ENCODE assay signal across 12 cellular contexts in the genomic region with DNA sequence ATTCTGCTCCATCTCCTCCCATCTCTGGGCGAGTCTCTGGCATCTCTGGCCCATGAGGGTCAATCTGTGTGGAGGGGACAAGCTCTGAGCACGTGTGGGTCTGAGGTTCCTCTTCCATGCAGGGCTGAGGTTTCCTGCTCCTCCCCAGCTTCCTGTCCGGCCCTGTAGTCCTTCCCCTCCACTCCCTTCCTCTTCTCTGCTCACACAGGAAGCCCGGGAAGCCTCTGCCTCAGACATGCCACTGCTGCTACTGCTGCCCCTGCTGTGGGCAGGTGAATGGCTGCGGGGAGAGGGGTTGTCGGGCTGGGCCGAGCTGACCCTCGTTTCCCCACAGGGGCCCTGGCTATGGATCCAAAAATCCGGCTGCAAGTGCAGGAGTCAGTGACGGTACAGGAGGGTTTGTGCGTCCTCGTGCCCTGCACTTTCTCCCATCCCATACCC. TPM values are rescaled to one million over a fixed set of nuclear protein-coding genes. Genes with fewer than 3 reads are reported as not detected.
DNase-seq lines count a peak whose midpoint lies in the region; ATAC-seq, FAIRE-seq and TF ChIP-seq lines count a peak whose summit lies in the region.
"Not testable (repeated sequence)": the region's sequence is repeated elsewhere in the genome, so short reads cannot be mapped to it uniquely, and the experiment has no call there.
"Had no signal": no experiment of that assay in that cellular context is flagged by ENCODE, and none has a peak within 500 bp of the region (broad histone marks: within the 10 kb centered on the region; RNA-seq: fewer than 3 reads in every experiment).

No MANE protein-coding gene starts in this region.

- FAIRE-seq in GM12892 (lab: Jason Lieb, UNC), result peak; percentile 61

- intact Hi-C loops in heart left ventricle (cut with DNase I); spleen (cut with DNase I; ENCODE audit: low total_unique reads): not testable (repeated sequence)

- not testable (repeated sequence) for H3K9me3 Mint-ChIP-seq in activated naive CD8-positive, alpha-beta T cell treated with anti-CD3 and anti-CD28 coated beads, Interleukin-2, amount 10 ng/mL, durations not matched to agents 7 days and 5 days

- TF ChIP-seq CTCF in heart left ventricle (IDR thresholded peaks at IDR 0.05); lung (IDR thresholded peaks at IDR 0.05; ENCODE audit: control extremely low read depth, extremely low read depth); spleen (IDR thresholded peaks at IDR 0.05 in 8 of 11, conservative IDR thresholded peaks at IDR 0.05 in 3 of 11): not testable (repeated sequence)

- not testable (repeated sequence) for H3K27me3 ChIP-seq in heart left ventricle; lung (ENCODE audit: control insufficient read depth, insufficient read depth); spleen (replicated peaks in 1 of 7)

- not testable (repeated sequence) for DNase-seq in GM12892 (ENCODE audit: insufficient read length); activated naive CD8-positive, alpha-beta T cell treated with anti-CD3 and anti-CD28 coated beads, Interleukin-2, amount 10 ng/mL, durations not matched to agents 7 days and 5 days; lung (ENCODE audit: low spot score)
- peak; percentile 2 for DNase-seq in NCI-H69 (lab: John Stamatoyannopoulos, UW)
- DNase-seq in heart left ventricle, result peak in 3 of 5 donors; percentile 20 to 41 (median 40)
- peak; percentile 81 for DNase-seq in spleen

- ATAC-seq in SK-N-SH treated with all-trans-retinoic acid at 6 μM for 48 hours (peak; percentile 28; the same call in 1 of the 3 replicates), heart left ventricle (peak in 3 of 4 donors; percentile 73 to 90 (median 81)), lung (ENCODE audit: insufficient read depth, low FRiP score) (peak; percentile 47)
- ATAC-seq in activated naive CD8-positive, alpha-beta T cell treated with anti-CD3 and anti-CD28 coated beads, Interleukin-2, amount 10 ng/mL, durations not matched to agents 7 days and 5 days (ENCODE audit: low read depth), result peak; percentile 52

- H3K27ac Mint-ChIP-seq in activated naive CD8-positive, alpha-beta T cell treated with anti-CD3 and anti-CD28 coated beads, Interleukin-2, amount 10 ng/mL, durations not matched to agents 7 days and 5 days, result not testable (repeated sequence)

- H3K36me3 Mint-ChIP-seq in activated naive CD8-positive, alpha-beta T cell treated with anti-CD3 and anti-CD28 coated beads, Interleukin-2, amount 10 ng/mL, durations not matched to agents 7 days and 5 days, result not testable (repeated sequence)

- peak overlapping the region in 6 of 12 donors; percentile 12 to 39 (median 20) for H3K4me3 ChIP-seq in heart left ventricle
- H3K4me3 ChIP-seq in lung, result not testable (repeated sequence)
- peak overlapping the region in 4 of 8 donors; percentile 16 to 61 (median 28) for H3K4me3 ChIP-seq in spleen

- peaks cover 19% of the 10 kb centered on the region for H3K4me1 Mint-ChIP-seq in activated naive CD8-positive, alpha-beta T cell treated with anti-CD3 and anti-CD28 coated beads, Interleukin-2, amount 10 ng/mL, durations not matched to agents 7 days and 5 days

- H3K4me3 Mint-ChIP-seq in activated naive CD8-positive, alpha-beta T cell treated with anti-CD3 and anti-CD28 coated beads, Interleukin-2, amount 10 ng/mL, durations not matched to agents 7 days and 5 days, result not testable (repeated sequence)

- H3K27ac ChIP-seq in heart left ventricle (peak overlapping the region in 1 of 12 donors; percentile 77), spleen (peak overlapping the region in 3 of 8 donors; percentile 54 to 69 (median 67))
- H3K27ac ChIP-seq in lung (ENCODE audit: low read depth in 1 of 2, low read length in 1 of 2), result not testable (repeated sequence)

- peaks cover 30% of the 10 kb centered on the region for H3K27me3 Mint-ChIP-seq in activated naive CD8-positive, alpha-beta T cell treated with anti-CD3 and anti-CD28 coated beads, Interleukin-2, amount 10 ng/mL, durations not matched to agents 7 days and 5 days

- H3K9me3 ChIP-seq in heart left ventricle; lung (ENCODE audit: control insufficient read depth in 2 of 2, insufficient read depth in 1 of 2, low read length in 1 of 2); spleen: not testable (repeated sequence)

- POLR2A ChIA-PET in activated naive CD8-positive, alpha-beta T cell treated with anti-CD3 and anti-CD28 coated beads, Interleukin-2, amount 10 ng/mL, durations not matched to agents 7 days and 5 days (lab: Charles Lee), result interaction anchor here (0.6 kb wide), 1 partner anchor 123 kb away, joined by 5 read pairs; no protein-coding TSS in a partner anchor

- not testable (repeated sequence) for H3K36me3 ChIP-seq in heart left ventricle; lung (ENCODE audit: control insufficient read depth in 2 of 2, insufficient read depth in 2 of 2, low read length in 2 of 2); spleen

- TF ChIP-seq POLR2A in GM12892 (IDR thresholded peaks at IDR 0.05; ENCODE audit: low read depth, low read length); heart left ventricle (IDR thresholded peaks at IDR 0.05); spleen (IDR thresholded peaks at IDR 0.05): not testable (repeated sequence)

- 46 to 58% (median 50%) methylated on average over 12 of the region's 12 CpGs for WGBS in heart left ventricle, 4 donors
- WGBS in lung, 2 donors, result 21 to 41% methylated on average over 11 to 12 of the region's 12 CpGs
- WGBS in spleen, 5 donors, result 23 to 38% (median 31%) methylated on average over 12 of the region's 12 CpGs

- H3K4me1 ChIP-seq in heart left ventricle (peaks cover 0 to 14% (median 0%) of the 10 kb centered on the region in 12 donors), spleen (peaks cover 0 to 20% (median 9%) of the 10 kb centered on the region in 6 donors)
- H3K4me1 ChIP-seq in lung (ENCODE audit: control insufficient read depth in 2 of 2, insufficient read depth in 2 of 2, low read length in 2 of 2), result not testable (repeated sequence)

RNA-seq across cellular contexts. Expression of a gene that starts 14.0 kb away (rescaled TPM):
- 4.2 TPM for polyA plus RNA-seq in GM12892 (2012; ENCODE audit: missing spikeins)
- total RNA-seq in activated naive CD8-positive, alpha-beta T cell treated with anti-CD3 and anti-CD28 coated beads, Interleukin-2, amount 10 ng/mL, durations not matched to agents 7 days and 5 days, result 10 to 100 TPM in 1 of 2 experiments, 1 to 10 TPM in 1; 7.7 to 10.6 TPM
- total RNA-seq in heart left ventricle (10 to 100 TPM in 2 of 9 donors, 1 to 10 TPM in 7; 1.1 to 46.6 (median 3.2) TPM), lung (10 to 100 TPM in 1 of 2 donors, 1 to 10 TPM in 1; 7.0 to 20.2 TPM), spleen (10 to 100 TPM; 32.6 to 77.8 (median 65.4) TPM)
- polyA plus RNA-seq in heart left ventricle (1 to 10 TPM; 1.7 to 2.3 TPM), lung (10 to 100 TPM; 13.4 to 40.2 TPM), spleen (10 to 100 TPM in 2 of 3 donors, 1 to 10 TPM in 1; 9.6 to 19.2 (median 16.6) TPM)
- total RNA-seq: Calu3, renal cortical epithelial cell, temporal lobe had no signal

RNA-seq across cellular contexts. Expression of a gene that starts 40.0 kb away (rescaled TPM):
- polyA plus RNA-seq in GM12892 (2012; ENCODE audit: missing spikeins), result not detected
- not detected for total RNA-seq in activated naive CD8-positive, alpha-beta T cell treated with anti-CD3 and anti-CD28 coated beads, Interleukin-2, amount 10 ng/mL, durations not matched to agents 7 days and 5 days
- total RNA-seq in heart left ventricle (not detected), lung (not detected), spleen (under 1 TPM in 1 of 7 donors, not detected in 6; 0.88 TPM)
- polyA plus RNA-seq in heart left ventricle (not detected), lung (under 1 TPM in 1 of 2 donors, not detected in 1; 0.03 TPM), spleen (under 1 TPM in 1 of 3 donors, not detected in 2; 0.26 TPM)
- total RNA-seq: activated naive CD4-positive, alpha-beta T cell treated with anti-CD3 and anti-CD28 coated beads, Interleukin-2, amount 50 U/mL, for 72 hours; activated T-helper 1 cell treated with anti-CD3 and anti-CD28 coated beads, Interleukin-12 subunit alpha, Interleukin-12 subunit beta, Interleukin-2, Interleukin-4 antibody, amounts not matched to agents 30 ng/mL and 10 ng/mL and 1 ng/mL, durations not matched to agents 14 hours and 24 hours and 36 hours; Calu3; renal cortical epithelial cell; temporal lobe had no signal

Comparison
In these comparisons a context has a peak if more than half of its experiments do, and no peak if none do; other contexts are left out.
1. ATAC-seq: peak in every context shown above with its lines; median percentile 81 in heart left ventricle; 52 in activated naive CD8-positive, alpha-beta T cell treated with anti-CD3 and anti-CD28 coated beads, Interleukin-2, amount 10 ng/mL, durations not matched to agents 7 days and 5 days; 47 in lung; 28 in SK-N-SH treated with all-trans-retinoic acid at 6 μM for 48 hours.